ENCODE assay signal across 16 cellular contexts in genomic region chr19:17110599-17110966, GRCh38. TPM values are rescaled to one million over a fixed set of nuclear protein-coding genes. Genes with fewer than 3 reads are reported as not detected.
DNase-seq lines count a peak whose midpoint lies in the region; ATAC-seq and TF ChIP-seq lines count a peak whose summit lies in the region.
"Had no signal": no experiment of that assay in that cellular context is flagged by ENCODE, and none has a peak within 500 bp of the region (broad histone marks: within the 10 kb centered on the region; RNA-seq: fewer than 3 reads in every experiment).

No MANE protein-coding gene starts in this region.

- TF ChIP-seq CTCF in HL-60 (IDR thresholded peaks at IDR 0.05; ENCODE audit: insufficient read depth, low read length) = no peak

- no peak overlapping the region for H2AFZ ChIP-seq in neuronal stem cell (ENCODE audit: low read length)

- no peaks in the 10 kb centered on the region for H3K27me3 ChIP-seq in BLaER1
- H3K27me3 ChIP-seq in HL-60 (ENCODE audit: insufficient read depth, poor library complexity, severe bottlenecking) = no peaks in the 10 kb centered on the region
- H3K27me3 ChIP-seq in neuronal stem cell (ENCODE audit: control insufficient read depth in 3 of 3, insufficient read depth in 3 of 3, low read depth in 1 of 3, low read length in 3 of 3) = no peaks in the 10 kb centered on the region
- H3K27me3 ChIP-seq: heart right ventricle, ovary, SJSA1 had no signal

- H2BK12ac ChIP-seq in neuronal stem cell (ENCODE audit: low read length) = no peak overlapping the region

- no peak overlapping the region for H4K91ac ChIP-seq in neuronal stem cell (ENCODE audit: low read depth, low read length, poor library complexity)

- WGBS in neuronal stem cell (ENCODE audit: extremely low coverage in 2 of 2, insufficient read length in 2 of 2, insufficient replicate concordance in 1 of 2), 2 donors = no CpG with 5 or more reads among the region's 10 CpGs

- H2BK5ac ChIP-seq in neuronal stem cell (ENCODE audit: low read length) = peak overlapping the region; percentile 75

- H3K27ac Mint-ChIP-seq in dendritic cell treated with granulocyte-macrophage colony-stimulating factor and Interleukin-4, amounts not matched to agents 40 ng/mL and 50 ng/mL, for 4 days = peak overlapping the region; percentile 90

- H3K27me3 Mint-ChIP-seq in dendritic cell treated with granulocyte-macrophage colony-stimulating factor and Interleukin-4, amounts not matched to agents 40 ng/mL and 50 ng/mL, for 4 days = no peaks in the 10 kb centered on the region

- no peak for DNase-seq in HL-60 (ENCODE audit: low read depth in 1 of 2, low spot score in 1 of 2)
- DNase-seq in neuronal stem cell (ENCODE audit: low spot score) = no peak
- no peak for DNase-seq in stimulated activated CD4-positive, alpha-beta T cell treated with anti-CD3 and anti-CD28 coated beads, Interleukin-2, amount 100 ng/mL, for 24 hours
- no peak for DNase-seq in amniotic stem cell (lab: John Stamatoyannopoulos, UW)
- no peak for DNase-seq in C1 segment of cervical spinal cord (lab: John Stamatoyannopoulos, UW)
- DNase-seq: activated T-cell treated with anti-CD3 and anti-CD28 coated beads for 4 hours, NCI-H1417 treated with DMSO at 0.1 percent for 48 hours, NCI-H526, ovary, WERI-Rb-1 had no signal

- H3K4me2 ChIP-seq in BLaER1 (peak overlapping the region; percentile 78), neuronal stem cell (ENCODE audit: insufficient read depth, low read length, poor library complexity, severe bottlenecking) (no peak overlapping the region)

- 0 out of 2 replicates have a peak overlapping the region, but pooled peaks have one; percentile 8 for H3K4me3 ChIP-seq in BLaER1
- no peak overlapping the region for H3K4me3 ChIP-seq in HL-60 (replicated peaks; ENCODE audit: insufficient read depth, low read length)
- H3K4me3 ChIP-seq in neuronal stem cell (ENCODE audit: low read length in 2 of 2) = no peak overlapping the region
- H3K4me3 ChIP-seq: ovary, SJSA1 had no signal

- no peak overlapping the region for H2AK5ac ChIP-seq in neuronal stem cell (ENCODE audit: low read depth, low read length)

- intact Hi-C loops in dendritic cell treated with granulocyte-macrophage colony-stimulating factor and Interleukin-4, amounts not matched to agents 40 ng/mL and 50 ng/mL, for 4 days (cut with micrococcal nuclease) = loop anchor here (2.0 to 5.0 kb wide), 2 partner anchors 14 to 33 kb away; partner anchors contain the start of genes HAUS8 and MYO9B

- H3K36me3 ChIP-seq in BLaER1 = peaks cover 84% of the 10 kb centered on the region
- H3K36me3 ChIP-seq in neuronal stem cell (replicated peaks in 1 of 2; ENCODE audit: control insufficient read depth in 2 of 2, insufficient read depth in 2 of 2, low read length in 2 of 2) = peaks cover 10 to 85% of the 10 kb centered on the region in 2 donors
- H3K36me3 ChIP-seq: ovary had no signal

- H4K20me1 ChIP-seq in BLaER1 = peaks cover 100% of the 10 kb centered on the region

- H3K9ac ChIP-seq in BLaER1 (peak overlapping the region; percentile 39; the same call in 1 of the 2 replicates), neuronal stem cell (ENCODE audit: low read depth, low read length, poor library complexity) (no peak overlapping the region)

- H3K79me1 ChIP-seq in neuronal stem cell (ENCODE audit: low read depth, low read length) = peaks cover 10% of the 10 kb centered on the region

- no peak overlapping the region for H3K18ac ChIP-seq in neuronal stem cell (ENCODE audit: low read length)

- H3K36me3 Mint-ChIP-seq in dendritic cell treated with granulocyte-macrophage colony-stimulating factor and Interleukin-4, amounts not matched to agents 40 ng/mL and 50 ng/mL, for 4 days (ENCODE audit: low read depth) = peaks cover 94% of the 10 kb centered on the region

- peak overlapping the region; percentile 89 for H3K14ac ChIP-seq in neuronal stem cell (ENCODE audit: low read length)

- no peaks in the 10 kb centered on the region for H3K9me3 Mint-ChIP-seq in dendritic cell treated with granulocyte-macrophage colony-stimulating factor and Interleukin-4, amounts not matched to agents 40 ng/mL and 50 ng/mL, for 4 days

- peaks cover 96% of the 10 kb centered on the region for H3K4me1 ChIP-seq in BLaER1
- H3K4me1 ChIP-seq in neuronal stem cell (ENCODE audit: control insufficient read depth in 2 of 2, insufficient read depth in 1 of 2, low read depth in 1 of 2, low read length in 2 of 2) = peaks cover 0 to 9% of the 10 kb centered on the region in 2 donors

- H3K4me3 Mint-ChIP-seq in dendritic cell treated with granulocyte-macrophage colony-stimulating factor and Interleukin-4, amounts not matched to agents 40 ng/mL and 50 ng/mL, for 4 days = peak overlapping the region; percentile 76

- H3K9me3 ChIP-seq in BLaER1 = no peaks in the 10 kb centered on the region
- H3K9me3 ChIP-seq in neuronal stem cell (replicated peaks in 1 of 2; ENCODE audit: control insufficient read depth in 2 of 2, insufficient read depth in 1 of 2, low read depth in 1 of 2, low read length in 2 of 2) = no peaks in the 10 kb centered on the region
- H3K9me3 ChIP-seq: heart right ventricle, ovary, SJSA1 had no signal

- H3K23ac ChIP-seq in neuronal stem cell (ENCODE audit: low read depth, low read length, poor library complexity) = peak overlapping the region; percentile 65

- H2BK15ac ChIP-seq in neuronal stem cell (ENCODE audit: low read length) = no peak overlapping the region

- peak overlapping the region; percentile 68 for H3K27ac ChIP-seq in BLaER1
- H3K27ac ChIP-seq in HL-60 (replicated peaks) = peak overlapping the region; percentile 76
- H3K27ac ChIP-seq in neuronal stem cell (replicated peaks; ENCODE audit: low read length) = no peak overlapping the region
- H3K27ac ChIP-seq: ovary, SJSA1, WERI-Rb-1 had no signal

- no peak overlapping the region for H3K4ac ChIP-seq in neuronal stem cell (ENCODE audit: low read length)

- ATAC-seq in GM18511 (IDR thresholded peaks at IDR 0.05; ENCODE audit: unreplicated experiment) = no peak
- ATAC-seq: left lobe of liver had no signal

- peak overlapping the region; percentile 96 for H4K8ac ChIP-seq in neuronal stem cell (ENCODE audit: low read depth, low read length)

- peaks cover 87% of the 10 kb centered on the region for H3K4me1 Mint-ChIP-seq in dendritic cell treated with granulocyte-macrophage colony-stimulating factor and Interleukin-4, amounts not matched to agents 40 ng/mL and 50 ng/mL, for 4 days (ENCODE audit: low read depth)

- H2BK120ac ChIP-seq in neuronal stem cell (ENCODE audit: low read depth, low read length) = no peak overlapping the region

RNA-seq across cellular contexts. Expression of gene MYO9B, which starts 35.0 kb away (rescaled TPM):
- polyA plus RNA-seq in neuronal stem cell (2013, experiment 1 of 2) = 22.7 TPM
- 23.8 TPM for polyA plus RNA-seq in neuronal stem cell (2013, experiment 2 of 2)

RNA-seq across cellular contexts. Expression of gene HAUS8, which starts 35.3 kb away (rescaled TPM):
- polyA plus RNA-seq in neuronal stem cell (2013, experiment 1 of 2) = 26.5 TPM
- 27.2 TPM for polyA plus RNA-seq in neuronal stem cell (2013, experiment 2 of 2)
